1 cellular context compared by ENCODE assay signal in the genomic region with DNA sequence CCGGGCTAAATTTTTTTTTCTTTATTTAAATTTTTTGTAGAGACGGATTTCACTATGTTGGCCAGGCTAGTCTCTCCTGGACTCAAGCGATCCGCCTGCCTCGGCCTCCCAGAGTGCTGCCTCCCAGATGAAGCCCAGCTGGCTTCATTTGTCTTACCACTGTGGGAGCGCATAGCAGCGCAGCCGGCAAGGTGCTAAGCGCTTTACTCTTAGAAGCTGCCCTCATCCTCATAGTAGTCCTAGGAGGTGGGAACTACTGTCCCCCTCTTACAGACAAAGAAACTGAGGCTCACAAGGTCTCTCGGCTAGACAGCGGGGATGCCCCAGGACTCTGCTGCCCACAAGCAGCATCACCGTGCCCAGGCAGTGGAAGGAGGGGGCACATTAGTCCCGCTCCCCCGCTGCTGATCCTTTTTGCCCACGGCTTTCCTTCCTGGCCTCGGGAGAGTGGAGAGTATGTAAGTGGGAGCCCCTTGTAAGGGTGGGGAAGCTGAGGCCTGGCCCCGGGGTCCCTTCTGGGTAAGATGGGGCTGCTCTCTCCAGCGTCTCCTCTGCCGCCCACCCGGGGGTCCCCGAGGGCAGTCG.
TF ChIP-seq lines count a peak whose summit lies in the region.

No MANE protein-coding gene starts in this region.

TF ChIP-seq in endothelial cell of umbilical vein, 7 proteins besides CTCF, POLR2A, EP300 and RAD21 (continued from another document):
- TF ChIP-seq EZH2 (IDR thresholded peaks at IDR 0.05; ENCODE audit: borderline replicate concordance, low read depth, low read length, severe bottlenecking), result peak; percentile 34
- TF ChIP-seq GATA2 (IDR thresholded peaks at IDR 0.05; ENCODE audit: insufficient read depth, insufficient read length, low read depth, low read length), result no peak
